Comparison of ENCODE assay signal across 19 cellular contexts in the genomic region with DNA sequence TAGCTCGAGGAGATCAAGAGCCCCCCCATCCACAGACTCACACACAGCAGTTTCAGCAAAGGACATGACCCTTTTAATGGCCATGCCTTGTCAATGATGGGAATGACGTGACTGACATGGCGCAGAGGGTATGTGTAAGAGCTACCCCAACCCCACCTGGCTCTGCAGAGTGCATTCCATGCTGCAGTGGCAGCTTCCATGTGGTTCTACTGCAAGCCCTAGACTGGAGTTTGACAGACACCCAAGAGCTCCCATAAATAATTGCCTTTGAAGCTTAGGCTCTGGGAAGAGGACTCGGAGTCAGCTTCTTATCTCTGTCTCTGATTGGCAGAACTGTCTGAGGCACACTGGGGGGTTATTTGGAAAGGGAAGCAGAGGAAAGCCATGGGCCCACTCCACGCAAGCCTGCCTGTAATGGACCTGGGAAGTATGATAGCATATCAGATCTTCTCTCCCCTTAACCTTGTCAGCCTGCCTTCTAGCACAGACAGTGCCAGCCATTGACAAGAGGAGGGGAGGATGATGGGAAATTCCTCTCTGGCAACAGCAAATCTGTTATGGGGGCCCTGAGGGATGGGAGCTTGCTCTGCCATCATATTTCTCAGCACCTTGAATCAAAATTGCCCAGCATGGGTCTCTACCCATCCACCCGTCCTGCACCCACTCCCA.
DNase-seq lines count a peak whose midpoint lies in the region; ATAC-seq and TF ChIP-seq lines count a peak whose summit lies in the region.
"Had no signal": no experiment of that assay in that cellular context is flagged by ENCODE, and none has a peak within 500 bp of the region (broad histone marks: within the 10 kb centered on the region; RNA-seq: fewer than 3 reads in every experiment).

No MANE protein-coding gene starts in this region.

- H3K9me3 Mint-ChIP-seq in CD8-positive, alpha-beta T cell: peaks cover 2% of the 10 kb centered on the region

- WGBS in esophagus muscularis mucosa: 79% methylated on average over 6 of the region's 6 CpGs

- H3K27ac ChIP-seq in cardiac muscle cell (peak overlapping the region; percentile 76), HUES48 (ENCODE audit: low read depth, low read length) (peak overlapping the region; percentile 74), esophagus muscularis mucosa (replicated peaks in 1 of 4) (no peak overlapping the region), temporal lobe (ENCODE audit: low read depth, low read length) (peak overlapping the region; percentile 36)
- no peak overlapping the region for H3K27ac ChIP-seq in CD8-positive, alpha-beta T cell (ENCODE audit: low read depth, low read length)
- H3K27ac ChIP-seq: RWPE1 had no signal

- H3K27ac Mint-ChIP-seq in CD8-positive, alpha-beta T cell: no peak overlapping the region
- H3K27ac Mint-ChIP-seq: B cell had no signal

- TF ChIP-seq POLR2A in esophagus muscularis mucosa (IDR thresholded peaks at IDR 0.05; ENCODE audit: low read depth): no peak

- H3K4me3 ChIP-seq in cardiac muscle cell: no peak overlapping the region
- H3K4me3 ChIP-seq in HUES48 (ENCODE audit: low read depth, low read length): no peak overlapping the region
- H3K4me3 ChIP-seq in esophagus muscularis mucosa: no peak overlapping the region
- no peak overlapping the region for H3K4me3 ChIP-seq in CD8-positive, alpha-beta T cell (ENCODE audit: low read depth, low read length)
- H3K4me3 ChIP-seq: HAP-1 had no signal

- intact Hi-C loops in Right ventricle myocardium superior (cut with DNase I): no loop called here
- intact Hi-C loops in esophagus muscularis mucosa (cut with DNase I): no loop called here
- intact Hi-C loops in CD8-positive, alpha-beta T cell (cut with DNase I, micrococcal nuclease): no loop called here

- no peak for TF ChIP-seq EP300 in esophagus muscularis mucosa (IDR thresholded peaks at IDR 0.05)

- no peak for ATAC-seq in Right ventricle myocardium superior (ENCODE audit: poor library complexity)
- ATAC-seq in CD8-positive, alpha-beta T cell: no peak

- CTCF ChIA-PET in CD8-positive, alpha-beta T cell (lab: Charles Lee): no interaction called here

- no peak overlapping the region for H3K4me3 Mint-ChIP-seq in CD8-positive, alpha-beta T cell
- H3K4me3 Mint-ChIP-seq: B cell had no signal

- H3K36me3 Mint-ChIP-seq in CD8-positive, alpha-beta T cell: no peaks in the 10 kb centered on the region

- H3K27me3 ChIP-seq in cardiac muscle cell: no peaks in the 10 kb centered on the region
- H3K27me3 ChIP-seq in HUES48 (ENCODE audit: control insufficient read depth, insufficient read depth, low read length): no peaks in the 10 kb centered on the region
- no peaks in the 10 kb centered on the region for H3K27me3 ChIP-seq in esophagus muscularis mucosa
- H3K27me3 ChIP-seq in CD8-positive, alpha-beta T cell (ENCODE audit: insufficient read depth, low read length): peaks cover 8% of the 10 kb centered on the region

- no peak for TF ChIP-seq CTCF in cardiac muscle cell (IDR thresholded peaks at IDR 0.05; ENCODE audit: low read depth, low read length)
- TF ChIP-seq CTCF in esophagus muscularis mucosa (IDR thresholded peaks at IDR 0.05): no peak
- no peak for TF ChIP-seq CTCF in CD8-positive, alpha-beta T cell (IDR thresholded peaks at IDR 0.05)

- DNase-seq in cardiac muscle cell (ENCODE audit: low read depth in 1 of 2, low spot score in 1 of 2) (peak in 1 of 2 donors; percentile 41), Right ventricle myocardium superior (no peak), esophagus muscularis mucosa (ENCODE audit: extremely low spot score) (peak; percentile 39), GF-D8 (lab: John Stamatoyannopoulos, UW) (no peak)
- no peak for DNase-seq in CD8-positive, alpha-beta T cell
- DNase-seq: DND-41; KG1; NCI-H1092; NCI-H1436; NCI-H2107; NCI-H2227 treated with DMSO at 0.1 percent for 48 hours; NCI-H524; NCI-H774; NK-92 treated with Interleukin-12 subunit alpha and Interleukin-12 subunit beta, amount 100 ng/mL, for 24 hours had no signal

- peaks cover 7% of the 10 kb centered on the region for H3K27me3 Mint-ChIP-seq in CD8-positive, alpha-beta T cell (ENCODE audit: low read depth)

- H3K9ac ChIP-seq in HUES48 (ENCODE audit: low read depth, low read length): no peak overlapping the region

- H3K36me3 ChIP-seq in cardiac muscle cell: no peaks in the 10 kb centered on the region
- H3K36me3 ChIP-seq in HUES48 (ENCODE audit: control insufficient read depth, insufficient read depth, low read length): no peaks in the 10 kb centered on the region
- no peaks in the 10 kb centered on the region for H3K36me3 ChIP-seq in esophagus muscularis mucosa
- no peaks in the 10 kb centered on the region for H3K36me3 ChIP-seq in CD8-positive, alpha-beta T cell (ENCODE audit: insufficient read depth, low read length)
- H3K36me3 ChIP-seq: HAP-1 had no signal

- H3K9me3 ChIP-seq in cardiac muscle cell (ENCODE audit: low read depth): no peaks in the 10 kb centered on the region
- no peaks in the 10 kb centered on the region for H3K9me3 ChIP-seq in HUES48 (ENCODE audit: control insufficient read depth, insufficient read depth, low read length)
- H3K9me3 ChIP-seq in esophagus muscularis mucosa: no peaks in the 10 kb centered on the region
- H3K9me3 ChIP-seq in CD8-positive, alpha-beta T cell (ENCODE audit: low read length): no peaks in the 10 kb centered on the region
- H3K9me3 ChIP-seq: HAP-1 had no signal

- POLR2A ChIA-PET in CD8-positive, alpha-beta T cell (lab: Charles Lee): no interaction called here

- no peaks in the 10 kb centered on the region for H3K4me1 Mint-ChIP-seq in CD8-positive, alpha-beta T cell (ENCODE audit: low read depth)
- H3K4me1 Mint-ChIP-seq: B cell had no signal

- peaks cover 32% of the 10 kb centered on the region for H3K4me1 ChIP-seq in cardiac muscle cell (ENCODE audit: low read depth)
- H3K4me1 ChIP-seq in HUES48 (ENCODE audit: control insufficient read depth, insufficient read depth, low read length): peaks cover 23% of the 10 kb centered on the region
- peaks cover 0 to 14% (median 13%) of the 10 kb centered on the region in 4 donors for H3K4me1 ChIP-seq in esophagus muscularis mucosa
- H3K4me1 ChIP-seq in CD8-positive, alpha-beta T cell (ENCODE audit: insufficient read depth, low read length): no peaks in the 10 kb centered on the region
- H3K4me1 ChIP-seq: HAP-1 had no signal

Comparison
In these comparisons a context has a peak if more than half of its experiments do, and no peak if none do; other contexts are left out.
1. H3K27ac ChIP-seq: peak in cardiac muscle cell (single experiment), HUES48 (single experiment) and temporal lobe (single experiment); none in esophagus muscularis mucosa (0 of 4) and CD8-positive, alpha-beta T cell (single experiment).